ENCODE assay signal across 1 cellular context in genomic region chr5:43019615-43020293, GRCh38.
TF ChIP-seq lines count a peak whose summit lies in the region.

No MANE protein-coding gene starts in this region.

TF ChIP-seq in HEK293, 187 proteins besides CTCF, POLR2A, EP300 and RAD21 (continued from another document):
- 0 out of 2 replicates have a peak, but pooled peaks have one; percentile 53 for TF ChIP-seq ZBTB21 (tag by site-specific recombination; IDR thresholded peaks at IDR 0.05)
- peak; percentile 22; the same call in 1 of the 2 replicates for TF ChIP-seq ZNF24 (tag by site-specific recombination; IDR thresholded peaks at IDR 0.05)
- peak; percentile 50; the same call in 1 of the 2 replicates for TF ChIP-seq ZNF184 (tag by site-specific recombination; IDR thresholded peaks at IDR 0.05)
- TF ChIP-seq ZSCAN18 (tag by site-specific recombination; IDR thresholded peaks at IDR 0.05) = no peak
- peak; percentile 70 for TF ChIP-seq ZNF10 (tag by site-specific recombination; IDR thresholded peaks at IDR 0.05)
- TF ChIP-seq ZNF639 (tag by site-specific recombination; IDR thresholded peaks at IDR 0.05) = peak; percentile 17; the same call in 1 of the 2 replicates
- TF ChIP-seq FEZF1 (tag by site-specific recombination; IDR thresholded peaks at IDR 0.05) = peak; percentile 34; the same call in 1 of the 2 replicates
- TF ChIP-seq ZNF394 (tag by site-specific recombination; IDR thresholded peaks at IDR 0.05; ENCODE audit: borderline replicate concordance) = 0 out of 2 replicates have a peak, but pooled peaks have one; percentile 42
- TF ChIP-seq HIC1 (tag by site-specific recombination; IDR thresholded peaks at IDR 0.05) = peak; percentile 20; the same call in 1 of the 2 replicates
- TF ChIP-seq ZNF366 (tag by site-specific recombination; conservative IDR thresholded peaks at IDR 0.05) = 0 out of 2 replicates have a peak, but pooled peaks have one; percentile 15
- peak; percentile 74 for TF ChIP-seq ZEB2 (tag by site-specific recombination; IDR thresholded peaks at IDR 0.05)
- TF ChIP-seq ZNF221 (tag by site-specific recombination; IDR thresholded peaks at IDR 0.05; ENCODE audit: borderline replicate concordance) = no peak
- peak; percentile 32; the same call in 1 of the 2 replicates for TF ChIP-seq ZSCAN30 (tag by site-specific recombination; IDR thresholded peaks at IDR 0.05)
- no peak for TF ChIP-seq ZNF37A (tag by site-specific recombination; IDR thresholded peaks at IDR 0.05)
- TF ChIP-seq PRDM6 (tag by site-specific recombination; IDR thresholded peaks at IDR 0.05) = peak; percentile 41
- 0 out of 2 replicates have a peak, but pooled peaks have one; percentile 51 for TF ChIP-seq ZBTB6 (tag by site-specific recombination; IDR thresholded peaks at IDR 0.05)
